19 cellular contexts compared by ENCODE assay signal in genomic region chr6:38722037-38722436, GRCh38. TPM values are rescaled to one million over a fixed set of nuclear protein-coding genes. Genes with fewer than 3 reads are reported as not detected.
DNase-seq lines count a peak whose midpoint lies in the region; ATAC-seq and TF ChIP-seq lines count a peak whose summit lies in the region.
"Had no signal": no experiment of that assay in that cellular context is flagged by ENCODE, and none has a peak within 500 bp of the region (broad histone marks: within the 10 kb centered on the region; RNA-seq: fewer than 3 reads in every experiment).

No MANE protein-coding gene starts in this region.

- H3K27me3 ChIP-seq in PC-3 (ENCODE audit: low read length) (no peaks in the 10 kb centered on the region), prostate gland (replicated peaks; ENCODE audit: insufficient read depth) (no peaks in the 10 kb centered on the region)
- H3K27me3 ChIP-seq: BLaER1 treated with 17β-estradiol and CSF1 and Interleukin-3, amounts not matched to agents 10 nM and 100 nM had no signal

- H3K4me1 ChIP-seq in PC-3 (ENCODE audit: insufficient read depth, low read length) (peaks cover 16% of the 10 kb centered on the region), prostate gland (replicated peaks) (no peaks in the 10 kb centered on the region)
- H3K4me1 ChIP-seq: BLaER1 treated with 17β-estradiol and CSF1 and Interleukin-3, amounts not matched to agents 10 nM and 100 nM had no signal

- no peak for TF ChIP-seq POLR2A in prostate gland (IDR thresholded peaks at IDR 0.05)

- peak; percentile 31 for ATAC-seq in PC-3
- ATAC-seq in left colon: peak; percentile 82
- no peak for ATAC-seq in GM21576 (IDR thresholded peaks at IDR 0.05; ENCODE audit: unreplicated experiment)
- no peak for ATAC-seq in GM18861 (IDR thresholded peaks at IDR 0.05; ENCODE audit: unreplicated experiment)
- ATAC-seq: GM12878, HepG2 had no signal

- POLR2A ChIA-PET in PC-3 (lab: Charles Lee; ENCODE audit: unreplicated experiment): no interaction called here

- no peaks in the 10 kb centered on the region for H4K20me1 ChIP-seq in PC-3 (ENCODE audit: low read length)
- H4K20me1 ChIP-seq: BLaER1 treated with 17β-estradiol and CSF1 and Interleukin-3, amounts not matched to agents 10 nM and 100 nM had no signal

- H3K79me2 ChIP-seq in PC-3 (ENCODE audit: low read length): no peaks in the 10 kb centered on the region

- no peak overlapping the region for H2AFZ ChIP-seq in PC-3 (ENCODE audit: low read length)

- no peak for TF ChIP-seq CTCF in 22Rv1 (IDR thresholded peaks at IDR 0.05)
- TF ChIP-seq CTCF in PC-3 (conservative IDR thresholded peaks at IDR 0.05; ENCODE audit: low read depth, low read length): no peak
- no peak for TF ChIP-seq CTCF in prostate gland (IDR thresholded peaks at IDR 0.05)

- H3K9me3 ChIP-seq in PC-3 (ENCODE audit: low read length): no peaks in the 10 kb centered on the region
- no peaks in the 10 kb centered on the region for H3K9me3 ChIP-seq in prostate gland

- CTCF ChIA-PET in PC-3 (lab: Charles Lee): interaction anchor here (0.6 kb wide), 1 partner anchor 219 kb away, joined by 3 read pairs; no protein-coding TSS in a partner anchor

- H3K27ac ChIP-seq in 22Rv1 (peak overlapping the region; percentile 23; the same call in 1 of the 2 replicates), PC-3 (ENCODE audit: low read length) (no peak overlapping the region), prostate gland (peak overlapping the region; percentile 0 to 11)
- H3K27ac ChIP-seq: BLaER1 treated with 17β-estradiol and CSF1 and Interleukin-3, amounts not matched to agents 10 nM and 100 nM had no signal

- intact Hi-C loops in PC-3 (cut with micrococcal nuclease) (loop anchor here (10.0 kb wide), 1 partner anchor 213 kb away; no protein-coding TSS in a partner anchor), left colon (cut with DNase I, micrococcal nuclease) (no loop called here), prostate gland (cut with DNase I) (no loop called here)

- no peak overlapping the region for H3K4me2 ChIP-seq in PC-3 (ENCODE audit: low read length)
- H3K4me2 ChIP-seq: BLaER1 treated with 17β-estradiol and CSF1 and Interleukin-3, amounts not matched to agents 10 nM and 100 nM had no signal

- WGBS in prostate gland: 19% methylated on average over 3 of the region's 3 CpGs

- no TSS peak for BruUV-seq in PC-3 (replicated peaks; lab: Mats Ljungman, UMichigan)

- H3K4me3 ChIP-seq in PC-3 (ENCODE audit: low read length) (no peak overlapping the region), prostate gland (no peak overlapping the region)
- H3K4me3 ChIP-seq: BLaER1 treated with 17β-estradiol and CSF1 and Interleukin-3, amounts not matched to agents 10 nM and 100 nM; GM12878 had no signal

- H3K9ac ChIP-seq in PC-3 (ENCODE audit: low read length): no peak overlapping the region
- H3K9ac ChIP-seq: BLaER1 treated with 17β-estradiol and CSF1 and Interleukin-3, amounts not matched to agents 10 nM and 100 nM had no signal

- DNase-seq in PC-3: no peak
- no peak for DNase-seq in left colon
- DNase-seq in prostate gland (ENCODE audit: low spot score): no peak
- DNase-seq in NOMO-1 treated with dmso at 0.1 percent for 144 hours (lab: John Stamatoyannopoulos, UW; ENCODE audit: unreplicated experiment): no peak
- DNase-seq in HuH-7.5 (ENCODE audit: low spot score): no peak
- DNase-seq: 8988T; Calu3; CD4-positive, alpha-beta T cell; DMS 273 treated with DMSO at 0.1 percent for 48 hours; GOT3; H9; HFFc6 had no signal

- no peaks in the 10 kb centered on the region for H3F3A ChIP-seq in PC-3 (ENCODE audit: low read length, unreplicated experiment)

- H3K36me3 ChIP-seq in PC-3 (ENCODE audit: low read depth, low read length) (no peaks in the 10 kb centered on the region), prostate gland (no peaks in the 10 kb centered on the region)
- H3K36me3 ChIP-seq: BLaER1 treated with 17β-estradiol and CSF1 and Interleukin-3, amounts not matched to agents 10 nM and 100 nM had no signal

- H3K9me2 ChIP-seq in PC-3 (replicated peaks; ENCODE audit: low read length): no peaks in the 10 kb centered on the region

RNA-seq across cellular contexts. Expression of gene DNAH8, which starts 6.9 kb away (rescaled TPM):
- total RNA-seq in PC-3 (2014; rRNA removed) (0.06 and 0.15 TPM in 2 replicates), left colon (not detected), prostate gland (1 to 10 TPM in 1 of 2 donors, under 1 TPM in 1; 0.36 to 3.6 TPM)
- total RNA-seq: G401, H9, HepG2, HFFc6 had no signal

RNA-seq across cellular contexts. Expression of gene GLO1, which starts 19.1 kb away (rescaled TPM):
- 194 and 233 TPM in 2 replicates for total RNA-seq in PC-3 (2014; rRNA removed)
- 10 to 100 TPM; 49.4 to 58.4 TPM for total RNA-seq in left colon
- 100 to 1,000 TPM in 1 of 2 donors, 10 to 100 TPM in 1; 93.7 to 176 TPM for total RNA-seq in prostate gland

Comparison
In these comparisons a context has a peak if more than half of its experiments do, and no peak if none do; other contexts are left out.
1. ATAC-seq: peak in PC-3 (single experiment) and left colon (single experiment); none in GM21576 (single experiment) and GM18861 (single experiment).